13 cellular contexts compared by ENCODE assay signal in the genomic region with DNA sequence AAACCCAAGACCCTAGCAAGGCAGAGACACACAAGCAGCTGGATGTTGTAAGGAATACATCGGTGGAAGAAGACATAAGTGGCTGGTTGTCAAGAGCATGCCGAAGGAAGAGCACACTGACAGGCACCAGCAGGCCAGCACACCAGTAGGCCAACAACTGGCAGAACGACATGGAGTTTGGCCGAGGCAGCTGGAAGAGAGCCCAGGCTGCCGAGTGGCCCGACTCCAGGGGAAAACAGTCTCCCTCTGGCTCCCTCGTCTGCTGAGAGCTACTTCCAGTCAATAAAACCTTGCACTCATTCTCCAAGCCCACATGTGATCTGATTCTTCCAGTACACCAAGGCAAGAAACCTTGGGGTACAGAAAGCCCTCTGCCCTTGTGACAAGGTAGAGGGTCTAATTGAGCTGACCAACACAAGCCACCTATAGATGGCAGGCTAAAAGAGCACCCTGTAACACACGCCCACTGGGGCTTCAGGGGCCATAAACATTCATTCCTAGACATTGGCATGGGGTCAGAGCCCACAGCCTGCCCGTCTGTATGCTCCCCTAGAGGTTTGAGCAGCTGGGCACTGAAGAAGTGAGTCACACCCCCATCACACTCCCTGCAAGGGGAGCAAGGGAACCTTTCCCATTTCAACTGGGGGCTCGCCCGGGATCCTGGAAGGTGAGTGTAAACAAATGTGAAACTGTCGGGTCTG. TPM values are rescaled to one million over a fixed set of nuclear protein-coding genes. Genes with fewer than 3 reads are reported as not detected.
DNase-seq lines count a peak whose midpoint lies in the region; ATAC-seq and TF ChIP-seq lines count a peak whose summit lies in the region.
"Had no signal": no experiment of that assay in that cellular context is flagged by ENCODE, and none has a peak within 500 bp of the region (broad histone marks: within the 10 kb centered on the region; RNA-seq: fewer than 3 reads in every experiment).

No MANE protein-coding gene starts in this region.

- peaks cover 12% of the 10 kb centered on the region for H3K9me3 Mint-ChIP-seq in activated T-cell treated with anti-CD3 and anti-CD28 coated beads, Interleukin-2, amount 50 U/mL, for 4 hours

- DNase-seq in cardiac muscle cell (ENCODE audit: low read depth in 1 of 2, low spot score in 1 of 2) (peak; percentile 30 to 36), left ventricle myocardium inferior (no peak), astrocyte of the hippocampus (ENCODE audit: low read depth, low spot score) (peak; percentile 50), medulla oblongata (ENCODE audit: extremely low spot score) (peak; percentile 66), SIG-M5 (lab: John Stamatoyannopoulos, UW) (no peak), KBM-7 (no peak)
- DNase-seq in activated T-cell treated with anti-CD3 and anti-CD28 coated beads, Interleukin-2, amount 50 U/mL, for 4 hours, result no peak
- DNase-seq: activated naive CD8-positive, alpha-beta T cell treated with anti-CD3 and anti-CD28 coated beads for 36 hours; kidney; NCI-H524 had no signal

- H3K36me3 ChIP-seq in cardiac muscle cell (no peaks in the 10 kb centered on the region), left ventricle myocardium inferior (no peaks in the 10 kb centered on the region)
- H3K36me3 ChIP-seq: SJCRH30 had no signal

- TF ChIP-seq CTCF in cardiac muscle cell (IDR thresholded peaks at IDR 0.05; ENCODE audit: low read depth, low read length), result no peak
- TF ChIP-seq CTCF in left ventricle myocardium inferior (IDR thresholded peaks at IDR 0.05; ENCODE audit: borderline replicate concordance), result no peak

- no peak for ATAC-seq in activated T-cell treated with anti-CD3 and anti-CD28 coated beads, Interleukin-2, amount 50 U/mL, for 4 hours
- ATAC-seq in GM21737 (IDR thresholded peaks at IDR 0.05; ENCODE audit: unreplicated experiment), result no peak

- H3K4me3 ChIP-seq in cardiac muscle cell (no peak overlapping the region), left ventricle myocardium inferior (no peak overlapping the region)
- H3K4me3 ChIP-seq: SJCRH30 had no signal

- H3K4me3 Mint-ChIP-seq in activated T-cell treated with anti-CD3 and anti-CD28 coated beads, Interleukin-2, amount 50 U/mL, for 4 hours, result no peak overlapping the region
- H3K4me3 Mint-ChIP-seq: activated naive CD8-positive, alpha-beta T cell treated with anti-CD3 and anti-CD28 coated beads for 36 hours; dendritic cell treated with granulocyte-macrophage colony-stimulating factor and Interleukin-4, amounts not matched to agents 40 ng/mL and 50 ng/mL, for 4 days had no signal

- peaks cover 2% of the 10 kb centered on the region for H3K27me3 Mint-ChIP-seq in activated T-cell treated with anti-CD3 and anti-CD28 coated beads, Interleukin-2, amount 50 U/mL, for 4 hours (ENCODE audit: low read depth)
- H3K27me3 Mint-ChIP-seq: activated naive CD8-positive, alpha-beta T cell treated with anti-CD3 and anti-CD28 coated beads for 36 hours had no signal

- in situ Hi-C loops in KBM-7 (cut with MboI; ENCODE audit: low pct_unique_long_range_greater_than_20kb, low sequenced_read_pairs), result no loop called here

- no peaks in the 10 kb centered on the region for H3K4me1 ChIP-seq in cardiac muscle cell (ENCODE audit: low read depth)
- H3K4me1 ChIP-seq in left ventricle myocardium inferior, result no peaks in the 10 kb centered on the region

- H3K36me3 Mint-ChIP-seq in activated T-cell treated with anti-CD3 and anti-CD28 coated beads, Interleukin-2, amount 50 U/mL, for 4 hours (ENCODE audit: insufficient read depth), result no peaks in the 10 kb centered on the region
- H3K36me3 Mint-ChIP-seq: activated naive CD8-positive, alpha-beta T cell treated with anti-CD3 and anti-CD28 coated beads for 36 hours had no signal

- intact Hi-C loops in left ventricle myocardium inferior (cut with micrococcal nuclease), result no loop called here

- H3K4me1 Mint-ChIP-seq in activated T-cell treated with anti-CD3 and anti-CD28 coated beads, Interleukin-2, amount 50 U/mL, for 4 hours (ENCODE audit: low read depth), result peaks cover 2% of the 10 kb centered on the region

- H3K27me3 ChIP-seq in cardiac muscle cell, result no peaks in the 10 kb centered on the region
- H3K27me3 ChIP-seq in left ventricle myocardium inferior (ENCODE audit: low read depth), result no peaks in the 10 kb centered on the region
- H3K27me3 ChIP-seq: SJCRH30 had no signal

- no peaks in the 10 kb centered on the region for H3K9me3 ChIP-seq in cardiac muscle cell (ENCODE audit: low read depth)
- peaks cover 30% of the 10 kb centered on the region for H3K9me3 ChIP-seq in left ventricle myocardium inferior (replicated peaks)

- H3K27ac ChIP-seq in cardiac muscle cell, result no peak overlapping the region
- no peak overlapping the region for H3K27ac ChIP-seq in left ventricle myocardium inferior (replicated peaks)
- H3K27ac ChIP-seq: SJCRH30 had no signal

RNA-seq across cellular contexts. Expression of a gene that starts 14.7 kb away (rescaled TPM):
- total RNA-seq in cardiac muscle cell (5.7 and 8.0 TPM in 2 replicates), left ventricle myocardium inferior (40.6 TPM)
- 2.7 and 3.3 TPM in 2 replicates for polyA plus RNA-seq in cardiac muscle cell
- total RNA-seq in activated T-cell treated with anti-CD3 and anti-CD28 coated beads, Interleukin-2, amount 50 U/mL, for 4 hours, result 1 to 10 TPM; 2.6 to 3.4 (median 3.2) TPM

Comparison
In these comparisons a context has a peak if more than half of its experiments do, and no peak if none do; other contexts are left out.
1. DNase-seq: peak in cardiac muscle cell (2 of 2), astrocyte of the hippocampus (single experiment) and medulla oblongata (single experiment); none in left ventricle myocardium inferior (single experiment), activated T-cell treated with anti-CD3 and anti-CD28 coated beads, Interleukin-2, amount 50 U/mL, for 4 hours (single experiment), SIG-M5 (single experiment) and KBM-7 (single experiment).